In the genomic region with DNA sequence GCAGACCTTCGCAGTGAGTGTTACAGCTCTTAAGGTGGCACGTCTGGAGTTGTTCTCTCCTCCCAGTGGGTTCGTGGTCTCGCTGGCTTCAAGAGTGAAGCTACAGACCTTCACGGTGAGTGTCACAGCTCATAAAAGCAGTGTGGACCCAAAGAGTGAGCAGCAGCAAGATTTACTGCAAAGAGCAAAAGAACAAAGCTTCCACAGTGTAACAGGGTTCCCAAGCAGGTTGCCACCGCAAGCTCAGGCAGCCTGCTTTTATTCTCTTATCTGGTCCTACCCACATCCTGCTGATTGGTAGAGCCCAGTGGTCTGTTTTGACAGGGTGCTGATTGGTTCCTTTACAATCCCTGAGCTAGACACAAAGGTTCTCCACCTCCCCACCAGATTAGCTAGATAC, we compare ENCODE assay signal across 7 cellular contexts.
DNase-seq lines count a peak whose midpoint lies in the region; ATAC-seq and TF ChIP-seq lines count a peak whose summit lies in the region.
"Not testable (repeated sequence)": the region's sequence is repeated elsewhere in the genome, so short reads cannot be mapped to it uniquely, and the experiment has no call there.

No MANE protein-coding gene starts in this region.

- not testable (repeated sequence) for H3K9me3 Mint-ChIP-seq in nephron progenitor cell

- not testable (repeated sequence) for H3K27me3 ChIP-seq in colonic mucosa; esophagus squamous epithelium; rectal smooth muscle tissue (ENCODE audit: control insufficient read depth, insufficient read depth, low read length); transverse colon

- WGBS in esophagus squamous epithelium, 2 donors = 55 to 74% methylated on average over 5 to 6 of the region's 6 CpGs
- 40 to 53% methylated on average over 3 to 6 of the region's 6 CpGs for WGBS in transverse colon (ENCODE audit: low coverage in 1 of 2), 2 donors

- in situ Hi-C loops in transverse colon (cut with MboI; ENCODE audit: low pct_ligation_motif_present in 1 of 4, low pct_unique_long_range_greater_than_20kb in 1 of 4, low sequenced_read_pairs in 3 of 4) = not testable (repeated sequence)

- not testable (repeated sequence) for TF ChIP-seq EP300 in transverse colon (IDR thresholded peaks at IDR 0.05; ENCODE audit: low read depth)

- H3K36me3 ChIP-seq in colonic mucosa; esophagus squamous epithelium; mucosa of descending colon (ENCODE audit: low read depth); rectal smooth muscle tissue (ENCODE audit: control insufficient read depth, insufficient read depth, low read length); transverse colon: not testable (repeated sequence)

- not testable (repeated sequence) for H3K4me1 ChIP-seq in colonic mucosa; mucosa of descending colon (ENCODE audit: low read depth); rectal smooth muscle tissue (ENCODE audit: control insufficient read depth, insufficient read depth, low read length); transverse colon
- peaks cover 0 to 38% (median 0%) of the 10 kb centered on the region in 3 donors for H3K4me1 ChIP-seq in esophagus squamous epithelium

- H3K4me1 Mint-ChIP-seq in nephron progenitor cell = not testable (repeated sequence)

- peak overlapping the region; percentile 64 for H3K27ac Mint-ChIP-seq in nephron progenitor cell

- not testable (repeated sequence) for H3K4me3 ChIP-seq in Jurkat, Clone E6-1 (ENCODE audit: low read length); mucosa of descending colon
- H3K4me3 ChIP-seq in colonic mucosa (peak overlapping the region; percentile 34), esophagus squamous epithelium (peak overlapping the region; percentile 20 to 50 (median 32)), rectal smooth muscle tissue (ENCODE audit: low read length) (peak overlapping the region; percentile 41), transverse colon (peak overlapping the region in 3 of 4 donors; percentile 29 to 48 (median 34))

- H3K27ac ChIP-seq in colonic mucosa (peak overlapping the region; percentile 79), esophagus squamous epithelium (peak overlapping the region; percentile 44 to 86 (median 76)), transverse colon (peak overlapping the region; percentile 77 to 86 (median 83))
- not testable (repeated sequence) for H3K27ac ChIP-seq in rectal smooth muscle tissue (ENCODE audit: low read depth, low read length)

- not testable (repeated sequence) for TF ChIP-seq POLR2A in esophagus squamous epithelium (IDR thresholded peaks at IDR 0.05)
- peak; percentile 81 for TF ChIP-seq POLR2A in transverse colon (IDR thresholded peaks at IDR 0.05)

- intact Hi-C loops in colonic mucosa (cut with DNase I); esophagus squamous epithelium (cut with DNase I); mucosa of descending colon (cut with DNase I, micrococcal nuclease); transverse colon (cut with DNase I; ENCODE audit: low total_unique reads): not testable (repeated sequence)

- H3K27me3 Mint-ChIP-seq in nephron progenitor cell (ENCODE audit: low read depth, poor library complexity) = not testable (repeated sequence)

- DNase-seq in Jurkat, Clone E6-1 (ENCODE audit: low read depth, low spot score) = peak; percentile 20
- DNase-seq in colonic mucosa (peak; percentile 38), mucosa of descending colon (peak in 2 of 3 donors; percentile 44 to 50), transverse colon (peak; percentile 48)
- DNase-seq in esophagus squamous epithelium (lab: John Stamatoyannopoulos, UW); nephron progenitor cell: not testable (repeated sequence)

- not testable (repeated sequence) for H3K4me3 Mint-ChIP-seq in nephron progenitor cell

- ATAC-seq in mucosa of descending colon = peak; percentile 41

- not testable (repeated sequence) for H3K36me3 Mint-ChIP-seq in nephron progenitor cell (ENCODE audit: low read depth)

- not testable (repeated sequence) for H3K9me3 ChIP-seq in colonic mucosa, esophagus squamous epithelium, mucosa of descending colon, transverse colon

- peak overlapping the region in 1 of 2 donors; percentile 66 for H3K9ac ChIP-seq in colonic mucosa (ENCODE audit: low read depth in 2 of 2, low read length in 2 of 2)
- H3K9ac ChIP-seq in rectal smooth muscle tissue (ENCODE audit: low read length) = not testable (repeated sequence)

- TF ChIP-seq CTCF in colonic mucosa (IDR thresholded peaks at IDR 0.05); esophagus squamous epithelium (IDR thresholded peaks at IDR 0.05); mucosa of descending colon (IDR thresholded peaks at IDR 0.05); nephron progenitor cell (IDR thresholded peaks at IDR 0.05); transverse colon (IDR thresholded peaks at IDR 0.05): not testable (repeated sequence)
